16 cellular contexts compared by ENCODE assay signal in the genomic region with DNA sequence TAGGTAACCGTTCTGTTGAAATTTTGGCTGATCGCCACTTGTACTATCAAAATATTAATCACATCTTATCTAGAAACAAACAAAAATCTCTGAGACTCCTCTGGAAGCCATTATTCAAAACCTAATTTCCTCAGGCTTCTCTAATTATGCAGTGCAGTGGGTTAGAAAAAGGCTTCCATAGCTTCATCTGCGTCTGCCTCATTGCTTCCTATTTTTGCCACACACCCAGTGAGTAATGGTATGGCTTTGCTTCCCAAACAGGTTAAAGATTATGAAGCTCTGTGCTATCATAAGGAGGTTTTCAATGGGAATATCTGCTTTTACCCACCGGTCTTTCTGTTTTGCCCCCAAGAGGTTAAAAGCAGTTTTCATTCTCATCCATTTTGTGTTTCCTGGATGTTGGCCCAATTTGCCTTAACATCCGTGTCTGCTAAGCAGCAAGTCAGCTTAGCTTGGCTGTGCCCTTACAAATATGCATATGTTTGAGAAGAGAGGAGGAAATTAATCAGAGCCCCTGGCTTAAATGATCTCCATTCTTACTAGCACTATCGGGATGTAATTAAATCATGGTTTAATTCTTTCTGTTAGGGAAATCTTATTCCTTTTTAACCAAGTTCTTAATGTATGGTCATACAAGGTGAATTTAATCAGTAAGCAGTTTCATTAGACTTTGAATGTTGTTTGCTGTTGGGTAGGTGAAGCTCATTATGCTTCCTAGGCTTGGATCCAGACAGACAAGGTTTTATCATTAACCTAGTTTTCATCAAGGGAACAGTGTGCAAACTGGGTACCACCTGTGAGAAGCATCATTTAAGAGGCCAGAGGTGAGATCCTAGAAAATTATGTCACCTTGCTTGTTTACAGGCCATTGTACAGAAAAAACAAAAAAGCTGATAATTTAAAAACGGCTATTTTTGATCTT.
A peak's percentile ranks its signal among the peaks of the same experiment; 100 is the strongest.
DNase-seq lines count a peak whose midpoint lies in the region; ATAC-seq and TF ChIP-seq lines count a peak whose summit lies in the region.
"Had no signal": no experiment of that assay in that cellular context is flagged by ENCODE, and none has a peak within 500 bp of the region (broad histone marks: within the 10 kb centered on the region; RNA-seq: fewer than 3 reads in every experiment).

No MANE protein-coding gene starts in this region.

- H3K9me2 ChIP-seq in GM23338 (ENCODE audit: insufficient read depth): no peaks in the 10 kb centered on the region

- H3K27ac ChIP-seq in GM23338 (ENCODE audit: low read depth) (0 out of 2 replicates have a peak overlapping the region, but pooled peaks have one; percentile 46), neural progenitor cell (no peak overlapping the region)
- H3K27ac ChIP-seq: RWPE1, SJCRH30 had no signal

- ATAC-seq in GM23338: no peak
- ATAC-seq: PC-3 had no signal

- H4K20me1 ChIP-seq in GM23338 (replicated peaks; ENCODE audit: insufficient read depth): no peaks in the 10 kb centered on the region; the same call in 1 of the 2 replicates
- H4K20me1 ChIP-seq in neural progenitor cell (ENCODE audit: low read depth): no peaks in the 10 kb centered on the region

- H3K27me3 Mint-ChIP-seq in GM23338 (ENCODE audit: insufficient read depth, low read depth, poor library complexity) (peaks cover 4% of the 10 kb centered on the region), neural progenitor cell (ENCODE audit: insufficient read depth, low read depth) (peaks cover 4% of the 10 kb centered on the region)
- H3K27me3 Mint-ChIP-seq: CD4-positive, CD25-positive, alpha-beta regulatory T cell had no signal

- H3K4me3 ChIP-seq in GM23338 (no peak overlapping the region), neural progenitor cell (no peak overlapping the region)
- H3K4me3 ChIP-seq: SJCRH30 had no signal

- H3K9ac ChIP-seq in neural progenitor cell: no peak overlapping the region

- H3K4me3 Mint-ChIP-seq in GM23338: no peak overlapping the region
- no peak overlapping the region for H3K4me3 Mint-ChIP-seq in neural progenitor cell
- H3K4me3 Mint-ChIP-seq: CD4-positive, CD25-positive, alpha-beta regulatory T cell had no signal

- intact Hi-C loops in head of caudate nucleus (cut with DNase I): no loop called here

- H3K4me1 Mint-ChIP-seq in GM23338: peaks cover 21% of the 10 kb centered on the region
- peaks cover 6% of the 10 kb centered on the region for H3K4me1 Mint-ChIP-seq in neural progenitor cell
- H3K4me1 Mint-ChIP-seq: CD4-positive, CD25-positive, alpha-beta regulatory T cell had no signal

- H3K4me2 ChIP-seq in GM23338 (no peak overlapping the region), neural progenitor cell (no peak overlapping the region)

- H3K27ac Mint-ChIP-seq in GM23338 (no peak overlapping the region), neural progenitor cell (no peak overlapping the region)
- H3K27ac Mint-ChIP-seq: CD4-positive, CD25-positive, alpha-beta regulatory T cell had no signal

- H3F3A ChIP-seq in GM23338 (replicated peaks; ENCODE audit: low read depth): no peaks in the 10 kb centered on the region
- H3F3A ChIP-seq in neural progenitor cell (ENCODE audit: low read depth): no peaks in the 10 kb centered on the region

- H3K27me3 ChIP-seq in GM23338 (ENCODE audit: insufficient read depth) (no peaks in the 10 kb centered on the region), neural progenitor cell (no peaks in the 10 kb centered on the region)
- H3K27me3 ChIP-seq: SJCRH30 had no signal

- no peaks in the 10 kb centered on the region for H3K9me3 ChIP-seq in neural progenitor cell (ENCODE audit: low read depth)
- H3K9me3 ChIP-seq: SJCRH30 had no signal

- H3K79me2 ChIP-seq in GM23338 (replicated peaks; ENCODE audit: insufficient read depth): peaks cover 64% of the 10 kb centered on the region
- H3K79me2 ChIP-seq in neural progenitor cell (ENCODE audit: low read depth): no peaks in the 10 kb centered on the region

- TF ChIP-seq CTCF in GM23338 (conservative IDR thresholded peaks at IDR 0.05; ENCODE audit: low read depth in 2 of 2) (no peak), neural progenitor cell (IDR thresholded peaks at IDR 0.05) (no peak)

- H3K9me3 Mint-ChIP-seq in GM23338 (no peaks in the 10 kb centered on the region), neural progenitor cell (no peaks in the 10 kb centered on the region)

- H3K36me3 ChIP-seq in GM23338 (ENCODE audit: insufficient read depth) (no peaks in the 10 kb centered on the region), neural progenitor cell (no peaks in the 10 kb centered on the region)
- H3K36me3 ChIP-seq: SJCRH30 had no signal

- H2AFZ ChIP-seq in GM23338 (no peak overlapping the region), neural progenitor cell (replicated peaks) (peak overlapping the region; percentile 52)

- DNase-seq in GM23338 (ENCODE audit: low spot score) (no peak), NCI-H1694 treated with DMSO at 0.1 percent for 48 hours (lab: John Stamatoyannopoulos, UW) (peak; percentile 72), dermis blood vessel endothelial cell (peak; percentile 7), neural progenitor cell (ENCODE audit: low spot score) (no peak), mesenteric fat pad (ENCODE audit: low spot score) (no peak), kidney tubule cell (ENCODE audit: low spot score) (no peak), head of caudate nucleus (no peak)
- DNase-seq: CD4-positive, CD25-positive, alpha-beta regulatory T cell; DMS79; HCEC 1CT; NCI-H1417; NCI-H2029; NCI-H748 treated with DMSO at 0.1 percent for 48 hours; PC-3; SJCRH30 had no signal

- no peaks in the 10 kb centered on the region for H3K36me3 Mint-ChIP-seq in GM23338 (ENCODE audit: low read depth)
- no peaks in the 10 kb centered on the region for H3K36me3 Mint-ChIP-seq in neural progenitor cell
- H3K36me3 Mint-ChIP-seq: CD4-positive, CD25-positive, alpha-beta regulatory T cell had no signal

- peaks cover 27% of the 10 kb centered on the region for H3K4me1 ChIP-seq in GM23338 (ENCODE audit: insufficient read depth)
- H3K4me1 ChIP-seq in neural progenitor cell: no peaks in the 10 kb centered on the region
- H3K4me1 ChIP-seq: SJCRH30 had no signal

TF ChIP-seq in GM23338, 12 proteins besides CTCF, POLR2A, EP300 and RAD21 (continues in another document):
- TF ChIP-seq JUNB (IDR thresholded peaks at IDR 0.05; ENCODE audit: unreplicated experiment): no peak
- no peak for TF ChIP-seq STAT1 (IDR thresholded peaks at IDR 0.05; ENCODE audit: unreplicated experiment)
- TF ChIP-seq EZH2 (IDR thresholded peaks at IDR 0.05; ENCODE audit: low read depth, unreplicated experiment): no peak
- no peak for TF ChIP-seq POLR2AphosphoS5 (IDR thresholded peaks at IDR 0.05; ENCODE audit: low read depth)
- no peak for TF ChIP-seq ZNF331 (CRISPR knock-in tag; IDR thresholded peaks at IDR 0.05; ENCODE audit: low read depth)
- TF ChIP-seq NANOG (IDR thresholded peaks at IDR 0.05; ENCODE audit: borderline replicate concordance): no peak
- no peak for TF ChIP-seq CREB1 (CRISPR knock-in tag; IDR thresholded peaks at IDR 0.05; ENCODE audit: low read depth)
- TF ChIP-seq EZH2phosphoT487 (IDR thresholded peaks at IDR 0.05; ENCODE audit: unreplicated experiment): no peak
- TF ChIP-seq, protein P1, sequence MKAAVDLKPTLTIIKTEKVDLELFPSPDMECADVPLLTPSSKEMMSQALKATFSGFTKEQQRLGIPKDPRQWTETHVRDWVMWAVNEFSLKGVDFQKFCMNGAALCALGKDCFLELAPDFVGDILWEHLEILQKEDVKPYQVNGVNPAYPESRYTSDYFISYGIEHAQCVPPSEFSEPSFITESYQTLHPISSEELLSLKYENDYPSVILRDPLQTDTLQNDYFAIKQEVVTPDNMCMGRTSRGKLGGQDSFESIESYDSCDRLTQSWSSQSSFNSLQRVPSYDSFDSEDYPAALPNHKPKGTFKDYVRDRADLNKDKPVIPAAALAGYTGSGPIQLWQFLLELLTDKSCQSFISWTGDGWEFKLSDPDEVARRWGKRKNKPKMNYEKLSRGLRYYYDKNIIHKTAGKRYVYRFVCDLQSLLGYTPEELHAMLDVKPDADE (IDR thresholded peaks at IDR 0.05): no peak
- TF ChIP-seq, protein P2, sequence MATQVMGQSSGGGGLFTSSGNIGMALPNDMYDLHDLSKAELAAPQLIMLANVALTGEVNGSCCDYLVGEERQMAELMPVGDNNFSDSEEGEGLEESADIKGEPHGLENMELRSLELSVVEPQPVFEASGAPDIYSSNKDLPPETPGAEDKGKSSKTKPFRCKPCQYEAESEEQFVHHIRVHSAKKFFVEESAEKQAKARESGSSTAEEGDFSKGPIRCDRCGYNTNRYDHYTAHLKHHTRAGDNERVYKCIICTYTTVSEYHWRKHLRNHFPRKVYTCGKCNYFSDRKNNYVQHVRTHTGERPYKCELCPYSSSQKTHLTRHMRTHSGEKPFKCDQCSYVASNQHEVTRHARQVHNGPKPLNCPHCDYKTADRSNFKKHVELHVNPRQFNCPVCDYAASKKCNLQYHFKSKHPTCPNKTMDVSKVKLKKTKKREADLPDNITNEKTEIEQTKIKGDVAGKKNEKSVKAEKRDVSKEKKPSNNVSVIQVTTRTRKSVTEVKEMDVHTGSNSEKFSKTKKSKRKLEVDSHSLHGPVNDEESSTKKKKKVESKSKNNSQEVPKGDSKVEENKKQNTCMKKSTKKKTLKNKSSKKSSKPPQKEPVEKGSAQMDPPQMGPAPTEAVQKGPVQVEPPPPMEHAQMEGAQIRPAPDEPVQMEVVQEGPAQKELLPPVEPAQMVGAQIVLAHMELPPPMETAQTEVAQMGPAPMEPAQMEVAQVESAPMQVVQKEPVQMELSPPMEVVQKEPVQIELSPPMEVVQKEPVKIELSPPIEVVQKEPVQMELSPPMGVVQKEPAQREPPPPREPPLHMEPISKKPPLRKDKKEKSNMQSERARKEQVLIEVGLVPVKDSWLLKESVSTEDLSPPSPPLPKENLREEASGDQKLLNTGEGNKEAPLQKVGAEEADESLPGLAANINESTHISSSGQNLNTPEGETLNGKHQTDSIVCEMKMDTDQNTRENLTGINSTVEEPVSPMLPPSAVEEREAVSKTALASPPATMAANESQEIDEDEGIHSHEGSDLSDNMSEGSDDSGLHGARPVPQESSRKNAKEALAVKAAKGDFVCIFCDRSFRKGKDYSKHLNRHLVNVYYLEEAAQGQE (IDR thresholded peaks at IDR 0.05; ENCODE audit: unreplicated experiment): no peak
- no peak for TF ChIP-seq ZNF114 (CRISPR knock-in tag; IDR thresholded peaks at IDR 0.05)

Comparison
In these comparisons a context has a peak if more than half of its experiments do, and no peak if none do; other contexts are left out.
1. DNase-seq: peak in NCI-H1694 treated with DMSO at 0.1 percent for 48 hours (single experiment) and dermis blood vessel endothelial cell (single experiment); none in GM23338 (single experiment), neural progenitor cell (single experiment), mesenteric fat pad (single experiment), kidney tubule cell (single experiment) and head of caudate nucleus (0 of 42).